Comparison of ENCODE assay signal across 20 cellular contexts in genomic region chr7:12814107-12814506, GRCh38.
"Had no signal": no experiment of that assay in that cellular context is flagged by ENCODE, and none has a peak within 500 bp of the region (broad histone marks: within the 10 kb centered on the region; RNA-seq: fewer than 3 reads in every experiment).

No MANE protein-coding gene starts in this region.

- H3K27ac Mint-ChIP-seq: activated CD4-positive, alpha-beta memory T cell treated with anti-CD3 and anti-CD28 coated beads for 36 hours; activated naive CD8-positive, alpha-beta T cell; naive thymus-derived CD8-positive, alpha-beta T cell; stimulated activated naive CD8-positive, alpha-beta T cell treated with anti-CD3 and anti-CD28 coated beads, Interleukin-15, amount 100 ng/mL, for 72 hours; T-helper 2 cell treated with Interferon-gamma antibody and Interleukin-4, amounts not matched to agents 5 μg/mL and 100 μg/mL, for 36 hours; WTC11 had no signal

- H3K4me3 Mint-ChIP-seq: activated CD4-positive, alpha-beta memory T cell treated with anti-CD3 and anti-CD28 coated beads for 36 hours; activated naive CD8-positive, alpha-beta T cell; naive thymus-derived CD8-positive, alpha-beta T cell; stimulated activated naive CD8-positive, alpha-beta T cell treated with anti-CD3 and anti-CD28 coated beads, Interleukin-15, amount 100 ng/mL, for 72 hours; T-helper 2 cell treated with Interferon-gamma antibody and Interleukin-4, amounts not matched to agents 5 μg/mL and 100 μg/mL, for 36 hours; WTC11 had no signal

- H3K4me3 ChIP-seq: cardiac muscle cell, gastroesophageal sphincter, heart left ventricle, pancreas, smooth muscle cell had no signal

- ATAC-seq: gastroesophageal sphincter; heart left ventricle; left ventricle myocardium superior; naive thymus-derived CD8-positive, alpha-beta T cell; pancreas; sciatic nerve; stimulated activated naive CD8-positive, alpha-beta T cell treated with anti-CD3 and anti-CD28 coated beads, Interleukin-15, amount 100 ng/mL, for 72 hours; WTC11 had no signal

- H3K36me3 ChIP-seq: cardiac muscle cell, gastroesophageal sphincter, heart left ventricle, pancreas had no signal

- H3K27ac ChIP-seq: cardiac muscle cell, gastroesophageal sphincter, heart left ventricle, pancreas had no signal

- FAIRE-seq: pancreas had no signal

- H3K27me3 ChIP-seq: cardiac muscle cell, gastroesophageal sphincter, heart left ventricle, pancreas had no signal

- H3K27me3 Mint-ChIP-seq: activated CD4-positive, alpha-beta memory T cell treated with anti-CD3 and anti-CD28 coated beads for 36 hours had no signal

- H3K4me1 ChIP-seq: gastroesophageal sphincter, heart left ventricle, pancreas had no signal

- DNase-seq: activated CD4-positive, alpha-beta memory T cell treated with anti-CD3 and anti-CD28 coated beads for 36 hours; activated CD4-positive, alpha-beta T cell treated with anti-CD3 and anti-CD28 coated beads for 4 hours; activated T-cell treated with anti-CD3 and anti-CD28 coated beads for 4 hours; dermis blood vessel endothelial cell; effector memory CD4-positive, alpha-beta T cell; heart left ventricle; left ventricle myocardium superior; mesenchymal stem cell; naive thymus-derived CD8-positive, alpha-beta T cell; pancreas; stimulated activated CD4-positive, alpha-beta T cell treated with anti-CD3 and anti-CD28 coated beads, Interleukin-4, amount 100 ng/mL, for 1 hour; stimulated activated naive CD8-positive, alpha-beta T cell treated with anti-CD3 and anti-CD28 coated beads, Interleukin-15, amount 100 ng/mL, for 72 hours; trophoblast cell had no signal

- H3K4me2 ChIP-seq: smooth muscle cell had no signal

- H3K9me3 ChIP-seq: gastroesophageal sphincter, pancreas had no signal

- H3K36me3 Mint-ChIP-seq: activated CD4-positive, alpha-beta memory T cell treated with anti-CD3 and anti-CD28 coated beads for 36 hours; activated naive CD8-positive, alpha-beta T cell; naive thymus-derived CD8-positive, alpha-beta T cell had no signal

- H3K9me3 Mint-ChIP-seq: stimulated activated naive CD8-positive, alpha-beta T cell treated with anti-CD3 and anti-CD28 coated beads, Interleukin-15, amount 100 ng/mL, for 72 hours; T-helper 2 cell treated with Interferon-gamma antibody and Interleukin-4, amounts not matched to agents 5 μg/mL and 100 μg/mL, for 36 hours had no signal

- H3K4me1 Mint-ChIP-seq: naive thymus-derived CD8-positive, alpha-beta T cell; stimulated activated naive CD8-positive, alpha-beta T cell treated with anti-CD3 and anti-CD28 coated beads, Interleukin-15, amount 100 ng/mL, for 72 hours had no signal
